ENCODE assay signal across 1 cellular context in the genomic region with DNA sequence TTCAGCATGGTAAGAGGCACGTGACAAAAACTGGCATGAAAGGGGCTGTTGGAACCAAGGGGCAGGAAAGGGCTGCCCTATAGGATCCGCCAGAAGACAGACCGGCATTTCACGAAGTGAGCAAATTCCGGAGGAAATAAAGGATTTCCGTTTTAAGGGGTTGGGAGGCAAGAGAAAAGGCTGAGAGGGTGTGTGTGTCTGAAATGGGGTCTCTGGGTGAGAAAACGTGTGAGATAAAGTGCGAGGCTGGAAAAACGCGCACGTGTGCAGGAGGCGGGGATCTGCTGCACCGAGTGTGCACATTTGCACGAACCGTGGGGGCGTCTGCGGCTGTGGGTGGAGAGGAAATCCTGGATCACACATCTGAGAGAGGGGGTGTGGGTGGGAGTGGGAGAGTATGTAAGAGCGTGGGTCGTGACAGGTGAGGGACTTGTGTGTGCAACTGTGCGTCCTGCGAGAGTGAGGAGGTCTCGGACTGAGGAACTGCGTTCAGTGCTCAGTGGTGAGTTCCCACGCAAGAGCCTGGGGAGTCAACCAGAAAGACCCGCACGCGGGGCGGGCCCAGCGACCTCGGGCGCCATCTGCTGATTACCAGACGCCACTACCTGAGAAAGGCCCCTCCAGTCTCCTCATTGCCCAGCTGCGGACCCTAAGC.
TF ChIP-seq lines count a peak whose summit lies in the region.

No MANE protein-coding gene starts in this region.

TF ChIP-seq in IMR-90, 13 proteins besides CTCF, POLR2A, EP300 and RAD21 (continued from another document):
- TF ChIP-seq, protein P1, sequence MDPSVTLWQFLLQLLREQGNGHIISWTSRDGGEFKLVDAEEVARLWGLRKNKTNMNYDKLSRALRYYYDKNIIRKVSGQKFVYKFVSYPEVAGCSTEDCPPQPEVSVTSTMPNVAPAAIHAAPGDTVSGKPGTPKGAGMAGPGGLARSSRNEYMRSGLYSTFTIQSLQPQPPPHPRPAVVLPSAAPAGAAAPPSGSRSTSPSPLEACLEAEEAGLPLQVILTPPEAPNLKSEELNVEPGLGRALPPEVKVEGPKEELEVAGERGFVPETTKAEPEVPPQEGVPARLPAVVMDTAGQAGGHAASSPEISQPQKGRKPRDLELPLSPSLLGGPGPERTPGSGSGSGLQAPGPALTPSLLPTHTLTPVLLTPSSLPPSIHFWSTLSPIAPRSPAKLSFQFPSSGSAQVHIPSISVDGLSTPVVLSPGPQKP (IDR thresholded peaks at IDR 0.05; ENCODE audit: borderline replicate concordance, low read depth, low read length) = no peak
- TF ChIP-seq SMC3 (IDR thresholded peaks at IDR 0.05; ENCODE audit: low read depth, low read length) = peak; percentile 68
- TF ChIP-seq BHLHE40 (IDR thresholded peaks at IDR 0.05; ENCODE audit: low read depth, low read length) = no peak
- 0 out of 2 replicates have a peak, but pooled peaks have one; percentile 17 for TF ChIP-seq MAZ (IDR thresholded peaks at IDR 0.05; ENCODE audit: borderline replicate concordance, low read depth, low read length)
- TF ChIP-seq MXI1 (IDR thresholded peaks at IDR 0.05; ENCODE audit: borderline replicate concordance, low read depth, low read length) = no peak
- no peak for TF ChIP-seq USF2 (IDR thresholded peaks at IDR 0.05; ENCODE audit: low read depth, low read length)
- no peak for TF ChIP-seq CHD1 (IDR thresholded peaks at IDR 0.05; ENCODE audit: low read depth, low read length)
- no peak for TF ChIP-seq MAFK (IDR thresholded peaks at IDR 0.05; ENCODE audit: low read depth, low read length)
